ENCODE assay signal across 1 cellular context in the genomic region with DNA sequence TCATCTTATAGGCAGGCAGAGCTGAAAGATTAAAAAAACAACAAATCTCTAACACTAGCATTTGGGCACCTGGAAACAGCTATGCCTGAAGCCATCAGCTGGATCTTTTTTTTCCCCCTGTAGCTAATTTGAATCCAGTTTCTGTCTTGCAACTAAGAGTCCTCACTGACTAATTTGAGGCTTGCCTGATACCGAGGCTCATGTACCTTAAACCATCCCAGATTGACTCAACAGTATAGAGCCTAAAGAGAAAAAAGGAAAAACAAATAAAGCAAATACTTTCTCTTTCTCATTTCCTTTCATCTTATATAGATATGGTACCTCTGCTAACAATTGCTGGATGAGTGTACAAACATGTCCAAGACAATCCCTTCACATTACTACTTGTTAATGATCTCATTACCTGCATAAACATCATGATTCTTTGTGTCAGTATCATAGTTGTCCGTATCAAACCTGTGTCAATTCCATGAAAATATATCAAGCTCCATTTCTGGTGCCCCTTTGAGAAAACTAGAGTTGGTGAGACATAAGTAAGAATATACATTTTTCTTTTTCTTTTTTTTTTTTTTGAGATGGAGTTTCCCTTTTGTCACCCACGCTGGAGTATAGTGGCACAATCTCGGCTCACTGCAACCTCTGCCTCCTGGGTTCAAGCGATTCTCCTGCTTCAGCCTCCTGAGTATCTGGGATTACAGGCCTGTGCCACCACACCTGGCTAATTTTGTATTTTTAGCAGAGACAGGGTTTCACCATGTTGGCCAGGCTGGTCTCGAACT.
TF ChIP-seq lines count a peak whose summit lies in the region.

No MANE protein-coding gene starts in this region.

TF ChIP-seq in GM12878, 131 proteins besides CTCF, POLR2A, EP300 and RAD21 (continued from another document):
- TF ChIP-seq, protein P1, sequence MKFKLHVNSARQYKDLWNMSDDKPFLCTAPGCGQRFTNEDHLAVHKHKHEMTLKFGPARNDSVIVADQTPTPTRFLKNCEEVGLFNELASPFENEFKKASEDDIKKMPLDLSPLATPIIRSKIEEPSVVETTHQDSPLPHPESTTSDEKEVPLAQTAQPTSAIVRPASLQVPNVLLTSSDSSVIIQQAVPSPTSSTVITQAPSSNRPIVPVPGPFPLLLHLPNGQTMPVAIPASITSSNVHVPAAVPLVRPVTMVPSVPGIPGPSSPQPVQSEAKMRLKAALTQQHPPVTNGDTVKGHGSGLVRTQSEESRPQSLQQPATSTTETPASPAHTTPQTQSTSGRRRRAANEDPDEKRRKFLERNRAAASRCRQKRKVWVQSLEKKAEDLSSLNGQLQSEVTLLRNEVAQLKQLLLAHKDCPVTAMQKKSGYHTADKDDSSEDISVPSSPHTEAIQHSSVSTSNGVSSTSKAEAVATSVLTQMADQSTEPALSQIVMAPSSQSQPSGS (IDR thresholded peaks at IDR 0.05; ENCODE audit: low read length), result peak; percentile 87
- TF ChIP-seq CREB1 (IDR thresholded peaks at IDR 0.05; ENCODE audit: low read depth), result peak; percentile 50
- TF ChIP-seq SMARCA5 (IDR thresholded peaks at IDR 0.05), result peak; percentile 73
- TF ChIP-seq ZSCAN29 (IDR thresholded peaks at IDR 0.05), result no peak
- TF ChIP-seq WRNIP1 (IDR thresholded peaks at IDR 0.05; ENCODE audit: borderline replicate concordance, low read depth, low read length), result no peak
- TF ChIP-seq, protein P2, sequence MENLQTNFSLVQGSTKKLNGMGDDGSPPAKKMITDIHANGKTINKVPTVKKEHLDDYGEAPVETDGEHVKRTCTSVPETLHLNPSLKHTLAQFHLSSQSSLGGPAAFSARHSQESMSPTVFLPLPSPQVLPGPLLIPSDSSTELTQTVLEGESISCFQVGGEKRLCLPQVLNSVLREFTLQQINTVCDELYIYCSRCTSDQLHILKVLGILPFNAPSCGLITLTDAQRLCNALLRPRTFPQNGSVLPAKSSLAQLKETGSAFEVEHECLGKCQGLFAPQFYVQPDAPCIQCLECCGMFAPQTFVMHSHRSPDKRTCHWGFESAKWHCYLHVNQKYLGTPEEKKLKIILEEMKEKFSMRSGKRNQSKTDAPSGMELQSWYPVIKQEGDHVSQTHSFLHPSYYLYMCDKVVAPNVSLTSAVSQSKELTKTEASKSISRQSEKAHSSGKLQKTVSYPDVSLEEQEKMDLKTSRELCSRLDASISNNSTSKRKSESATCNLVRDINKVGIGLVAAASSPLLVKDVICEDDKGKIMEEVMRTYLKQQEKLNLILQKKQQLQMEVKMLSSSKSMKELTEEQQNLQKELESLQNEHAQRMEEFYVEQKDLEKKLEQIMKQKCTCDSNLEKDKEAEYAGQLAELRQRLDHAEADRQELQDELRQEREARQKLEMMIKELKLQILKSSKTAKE (IDR thresholded peaks at IDR 0.05; ENCODE audit: low read depth, poor library complexity, severe bottlenecking), result peak; percentile 74
- TF ChIP-seq TAF1 (IDR thresholded peaks at IDR 0.05; ENCODE audit: borderline replicate concordance, low read depth, low read length), result no peak
- TF ChIP-seq MXI1 (IDR thresholded peaks at IDR 0.05; ENCODE audit: low read depth, low read length), result no peak
- TF ChIP-seq, protein P3, sequence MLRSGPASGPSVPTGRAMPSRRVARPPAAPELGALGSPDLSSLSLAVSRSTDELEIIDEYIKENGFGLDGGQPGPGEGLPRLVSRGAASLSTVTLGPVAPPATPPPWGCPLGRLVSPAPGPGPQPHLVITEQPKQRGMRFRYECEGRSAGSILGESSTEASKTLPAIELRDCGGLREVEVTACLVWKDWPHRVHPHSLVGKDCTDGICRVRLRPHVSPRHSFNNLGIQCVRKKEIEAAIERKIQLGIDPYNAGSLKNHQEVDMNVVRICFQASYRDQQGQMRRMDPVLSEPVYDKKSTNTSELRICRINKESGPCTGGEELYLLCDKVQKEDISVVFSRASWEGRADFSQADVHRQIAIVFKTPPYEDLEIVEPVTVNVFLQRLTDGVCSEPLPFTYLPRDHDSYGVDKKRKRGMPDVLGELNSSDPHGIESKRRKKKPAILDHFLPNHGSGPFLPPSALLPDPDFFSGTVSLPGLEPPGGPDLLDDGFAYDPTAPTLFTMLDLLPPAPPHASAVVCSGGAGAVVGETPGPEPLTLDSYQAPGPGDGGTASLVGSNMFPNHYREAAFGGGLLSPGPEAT (IDR thresholded peaks at IDR 0.05; ENCODE audit: low read depth), result peak; percentile 62; the same call in 1 of the 2 replicates
- TF ChIP-seq NFIC (IDR thresholded peaks at IDR 0.05; ENCODE audit: low read depth, low read length), result peak; percentile 93
- peak; percentile 65 for TF ChIP-seq FOXM1 (IDR thresholded peaks at IDR 0.05; ENCODE audit: low read depth, low read length)
- TF ChIP-seq RUNX3 (IDR thresholded peaks at IDR 0.05; ENCODE audit: low read length), result peak; percentile 78
- TF ChIP-seq CHD2 (IDR thresholded peaks at IDR 0.05; ENCODE audit: borderline replicate concordance, low read depth, low read length), result no peak
- TF ChIP-seq ZNF207 (IDR thresholded peaks at IDR 0.05; ENCODE audit: borderline replicate concordance), result no peak
- TF ChIP-seq IKZF1 (conservative IDR thresholded peaks at IDR 0.05), result peak; percentile 72
- TF ChIP-seq, protein P4, sequence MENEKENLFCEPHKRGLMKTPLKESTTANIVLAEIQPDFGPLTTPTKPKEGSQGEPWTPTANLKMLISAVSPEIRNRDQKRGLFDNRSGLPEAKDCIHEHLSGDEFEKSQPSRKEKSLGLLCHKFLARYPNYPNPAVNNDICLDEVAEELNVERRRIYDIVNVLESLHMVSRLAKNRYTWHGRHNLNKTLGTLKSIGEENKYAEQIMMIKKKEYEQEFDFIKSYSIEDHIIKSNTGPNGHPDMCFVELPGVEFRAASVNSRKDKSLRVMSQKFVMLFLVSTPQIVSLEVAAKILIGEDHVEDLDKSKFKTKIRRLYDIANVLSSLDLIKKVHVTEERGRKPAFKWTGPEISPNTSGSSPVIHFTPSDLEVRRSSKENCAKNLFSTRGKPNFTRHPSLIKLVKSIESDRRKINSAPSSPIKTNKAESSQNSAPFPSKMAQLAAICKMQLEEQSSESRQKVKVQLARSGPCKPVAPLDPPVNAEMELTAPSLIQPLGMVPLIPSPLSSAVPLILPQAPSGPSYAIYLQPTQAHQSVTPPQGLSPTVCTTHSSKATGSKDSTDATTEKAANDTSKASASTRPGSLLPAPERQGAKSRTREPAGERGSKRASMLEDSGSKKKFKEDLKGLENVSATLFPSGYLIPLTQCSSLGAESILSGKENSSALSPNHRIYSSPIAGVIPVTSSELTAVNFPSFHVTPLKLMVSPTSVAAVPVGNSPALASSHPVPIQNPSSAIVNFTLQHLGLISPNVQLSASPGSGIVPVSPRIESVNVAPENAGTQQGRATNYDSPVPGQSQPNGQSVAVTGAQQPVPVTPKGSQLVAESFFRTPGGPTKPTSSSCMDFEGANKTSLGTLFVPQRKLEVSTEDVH (IDR thresholded peaks at IDR 0.05; ENCODE audit: low read depth, partially characterized antibody), result no peak
- TF ChIP-seq TCF7 (IDR thresholded peaks at IDR 0.05; ENCODE audit: borderline replicate concordance), result peak; percentile 86
- peak; percentile 64; the same call in 1 of the 2 replicates for TF ChIP-seq BCL11A (IDR thresholded peaks at IDR 0.05; ENCODE audit: low read depth, low read length)
- peak; percentile 77 for TF ChIP-seq MEF2A (IDR thresholded peaks at IDR 0.05; ENCODE audit: insufficient read depth, low read depth, low read length)
- TF ChIP-seq PML (IDR thresholded peaks at IDR 0.05; ENCODE audit: low read length), result 0 out of 2 replicates have a peak, but pooled peaks have one; percentile 49
- peak; percentile 89 for TF ChIP-seq JUNB (IDR thresholded peaks at IDR 0.05)
- TF ChIP-seq RCOR1 (conservative IDR thresholded peaks at IDR 0.05; ENCODE audit: low read depth, low read length), result no peak
- TF ChIP-seq ZBED1 (IDR thresholded peaks at IDR 0.05; ENCODE audit: borderline replicate concordance), result 0 out of 2 replicates have a peak, but pooled peaks have one; percentile 68
- no peak for TF ChIP-seq FOS (IDR thresholded peaks at IDR 0.05; ENCODE audit: borderline replicate concordance, extremely low read depth, insufficient read length)
- TF ChIP-seq TBL1XR1 (IDR thresholded peaks at IDR 0.05; ENCODE audit: low read depth, low read length), result peak; percentile 34; the same call in 1 of the 2 replicates
- TF ChIP-seq, protein P5, sequence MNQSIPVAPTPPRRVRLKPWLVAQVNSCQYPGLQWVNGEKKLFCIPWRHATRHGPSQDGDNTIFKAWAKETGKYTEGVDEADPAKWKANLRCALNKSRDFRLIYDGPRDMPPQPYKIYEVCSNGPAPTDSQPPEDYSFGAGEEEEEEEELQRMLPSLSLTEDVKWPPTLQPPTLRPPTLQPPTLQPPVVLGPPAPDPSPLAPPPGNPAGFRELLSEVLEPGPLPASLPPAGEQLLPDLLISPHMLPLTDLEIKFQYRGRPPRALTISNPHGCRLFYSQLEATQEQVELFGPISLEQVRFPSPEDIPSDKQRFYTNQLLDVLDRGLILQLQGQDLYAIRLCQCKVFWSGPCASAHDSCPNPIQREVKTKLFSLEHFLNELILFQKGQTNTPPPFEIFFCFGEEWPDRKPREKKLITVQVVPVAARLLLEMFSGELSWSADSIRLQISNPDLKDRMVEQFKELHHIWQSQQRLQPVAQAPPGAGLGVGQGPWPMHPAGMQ (IDR thresholded peaks at IDR 0.05; ENCODE audit: borderline replicate concordance), result no peak
- peak; percentile 59; the same call in 1 of the 2 replicates for TF ChIP-seq MTA3 (IDR thresholded peaks at IDR 0.05; ENCODE audit: borderline replicate concordance, low read length)
- peak; percentile 79 to 86 for TF ChIP-seq IKZF2 (IDR thresholded peaks at IDR 0.05)
- TF ChIP-seq HCFC1 (IDR thresholded peaks at IDR 0.05; ENCODE audit: low read length), result no peak
- peak in 1 of 2 experiments; percentile 83; a peak in 2 of 4 replicates for TF ChIP-seq ETV6 (conservative IDR thresholded peaks at IDR 0.05 in 1 of 2, IDR thresholded peaks at IDR 0.05 in 1 of 2; ENCODE audit: borderline replicate concordance in 1 of 2, low read depth in 1 of 2)
- TF ChIP-seq IRF4 (IDR thresholded peaks at IDR 0.05; ENCODE audit: low read depth, low read length), result peak; percentile 63; the same call in 1 of the 2 replicates
- peak; percentile 59 for TF ChIP-seq MTA2 (IDR thresholded peaks at IDR 0.05; ENCODE audit: low read depth)
- TF ChIP-seq SIX5 (IDR thresholded peaks at IDR 0.05; ENCODE audit: low read depth, low read length, severe bottlenecking), result peak; percentile 12
- TF ChIP-seq ATF7 (IDR thresholded peaks at IDR 0.05; ENCODE audit: low read depth), result peak; percentile 60
- peak; percentile 80 for TF ChIP-seq EED (IDR thresholded peaks at IDR 0.05; ENCODE audit: low read depth)
- peak; percentile 43; the same call in 1 of the 2 replicates for TF ChIP-seq ZNF384 (IDR thresholded peaks at IDR 0.05; ENCODE audit: borderline replicate concordance, low read depth, low read length)
- no peak for TF ChIP-seq SREBF1 (IDR thresholded peaks at IDR 0.05; ENCODE audit: low read length)
- no peak for TF ChIP-seq BACH1 (IDR thresholded peaks at IDR 0.05; ENCODE audit: borderline replicate concordance)
- TF ChIP-seq BMI1 (IDR thresholded peaks at IDR 0.05; ENCODE audit: borderline replicate concordance), result no peak
- TF ChIP-seq, protein P6, sequence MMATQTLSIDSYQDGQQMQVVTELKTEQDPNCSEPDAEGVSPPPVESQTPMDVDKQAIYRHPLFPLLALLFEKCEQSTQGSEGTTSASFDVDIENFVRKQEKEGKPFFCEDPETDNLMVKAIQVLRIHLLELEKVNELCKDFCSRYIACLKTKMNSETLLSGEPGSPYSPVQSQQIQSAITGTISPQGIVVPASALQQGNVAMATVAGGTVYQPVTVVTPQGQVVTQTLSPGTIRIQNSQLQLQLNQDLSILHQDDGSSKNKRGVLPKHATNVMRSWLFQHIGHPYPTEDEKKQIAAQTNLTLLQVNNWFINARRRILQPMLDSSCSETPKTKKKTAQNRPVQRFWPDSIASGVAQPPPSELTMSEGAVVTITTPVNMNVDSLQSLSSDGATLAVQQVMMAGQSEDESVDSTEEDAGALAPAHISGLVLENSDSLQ (IDR thresholded peaks at IDR 0.05), result no peak
- no peak for TF ChIP-seq MYB (IDR thresholded peaks at IDR 0.05; ENCODE audit: borderline replicate concordance, low read depth, low read length)
- 0 out of 2 replicates have a peak, but pooled peaks have one; percentile 41 for TF ChIP-seq DPF2 (IDR thresholded peaks at IDR 0.05)
- no peak for TF ChIP-seq CHD1 (IDR thresholded peaks at IDR 0.05; ENCODE audit: low read depth, low read length)
- peak; percentile 67 for TF ChIP-seq CREM (IDR thresholded peaks at IDR 0.05; ENCODE audit: low read depth)
- peak; percentile 26; the same call in 1 of the 2 replicates for TF ChIP-seq CBX5 (IDR thresholded peaks at IDR 0.05; ENCODE audit: low read depth)
- TF ChIP-seq, protein P7, sequence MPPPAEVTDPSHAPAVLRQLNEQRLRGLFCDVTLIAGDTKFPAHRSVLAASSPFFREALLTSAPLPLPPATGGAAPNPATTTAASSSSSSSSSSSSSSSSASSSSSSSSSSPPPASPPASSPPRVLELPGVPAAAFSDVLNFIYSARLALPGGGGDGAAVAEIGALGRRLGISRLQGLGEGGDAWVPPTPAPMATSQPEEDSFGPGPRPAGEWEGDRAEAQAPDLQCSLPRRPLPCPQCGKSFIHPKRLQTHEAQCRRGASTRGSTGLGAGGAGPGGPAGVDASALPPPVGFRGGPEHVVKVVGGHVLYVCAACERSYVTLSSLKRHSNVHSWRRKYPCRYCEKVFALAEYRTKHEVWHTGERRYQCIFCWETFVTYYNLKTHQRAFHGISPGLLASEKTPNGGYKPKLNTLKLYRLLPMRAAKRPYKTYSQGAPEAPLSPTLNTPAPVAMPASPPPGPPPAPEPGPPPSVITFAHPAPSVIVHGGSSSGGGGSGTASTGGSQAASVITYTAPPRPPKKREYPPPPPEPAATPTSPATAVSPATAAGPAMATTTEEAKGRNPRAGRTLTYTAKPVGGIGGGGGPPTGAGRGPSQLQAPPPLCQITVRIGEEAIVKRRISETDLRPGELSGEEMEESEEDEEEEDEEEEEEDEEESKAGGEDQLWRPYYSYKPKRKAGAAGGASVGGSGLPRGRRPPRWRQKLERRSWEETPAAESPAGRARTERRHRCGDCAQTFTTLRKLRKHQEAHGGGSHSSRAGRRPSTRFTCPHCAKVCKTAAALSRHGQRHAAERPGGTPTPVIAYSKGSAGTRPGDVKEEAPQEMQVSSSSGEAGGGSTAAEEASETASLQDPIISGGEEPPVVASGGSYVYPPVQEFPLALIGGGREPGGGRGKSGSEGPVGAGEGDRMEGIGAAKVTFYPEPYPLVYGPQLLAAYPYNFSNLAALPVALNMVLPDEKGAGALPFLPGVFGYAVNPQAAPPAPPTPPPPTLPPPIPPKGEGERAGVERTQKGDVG (CRISPR knock-in tag; IDR thresholded peaks at IDR 0.05), result no peak
- TF ChIP-seq GABPA (IDR thresholded peaks at IDR 0.05; ENCODE audit: low read depth), result 0 out of 2 replicates have a peak, but pooled peaks have one; percentile 39
- TF ChIP-seq, protein P8, sequence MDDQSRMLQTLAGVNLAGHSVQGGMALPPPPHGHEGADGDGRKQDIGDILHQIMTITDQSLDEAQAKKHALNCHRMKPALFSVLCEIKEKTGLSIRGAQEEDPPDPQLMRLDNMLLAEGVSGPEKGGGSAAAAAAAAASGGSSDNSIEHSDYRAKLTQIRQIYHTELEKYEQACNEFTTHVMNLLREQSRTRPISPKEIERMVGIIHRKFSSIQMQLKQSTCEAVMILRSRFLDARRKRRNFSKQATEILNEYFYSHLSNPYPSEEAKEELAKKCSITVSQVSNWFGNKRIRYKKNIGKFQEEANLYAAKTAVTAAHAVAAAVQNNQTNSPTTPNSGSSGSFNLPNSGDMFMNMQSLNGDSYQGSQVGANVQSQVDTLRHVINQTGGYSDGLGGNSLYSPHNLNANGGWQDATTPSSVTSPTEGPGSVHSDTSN (IDR thresholded peaks at IDR 0.05; ENCODE audit: insufficient replicate concordance, low read depth, low read length), result no peak
- TF ChIP-seq ESRRA (IDR thresholded peaks at IDR 0.05; ENCODE audit: low read length), result no peak
- TF ChIP-seq SMAD1 (IDR thresholded peaks at IDR 0.05; ENCODE audit: low read depth, partially characterized antibody), result no peak
